Comparison of ENCODE assay signal across 26 cellular contexts in genomic region chr2:167140330-167140729, GRCh38.
A peak's percentile ranks its signal among the peaks of the same experiment; 100 is the strongest.
DNase-seq lines count a peak whose midpoint lies in the region; ATAC-seq, FAIRE-seq and TF ChIP-seq lines count a peak whose summit lies in the region.
"Had no signal": no experiment of that assay in that cellular context is flagged by ENCODE, and none has a peak within 500 bp of the region (broad histone marks: within the 10 kb centered on the region; RNA-seq: fewer than 3 reads in every experiment).

No MANE protein-coding gene starts in this region.

- 0 out of 2 replicates have a peak overlapping the region, but pooled peaks have one; percentile 3 for H2AFZ ChIP-seq in GM23338
- H2AFZ ChIP-seq: parathyroid adenoma had no signal

- intact Hi-C loops in pancreas (cut with DNase I), result no loop called here

- no peaks in the 10 kb centered on the region for H3K9me2 ChIP-seq in GM23338 (ENCODE audit: insufficient read depth)

- no peaks in the 10 kb centered on the region for H3K36me3 ChIP-seq in GM23338 (ENCODE audit: insufficient read depth)
- H3K36me3 ChIP-seq in RWPE2 (ENCODE audit: low read depth), result no peaks in the 10 kb centered on the region
- H3K36me3 ChIP-seq in pancreas, result no peaks in the 10 kb centered on the region
- no peaks in the 10 kb centered on the region for H3K36me3 ChIP-seq in gastroesophageal sphincter
- H3K36me3 ChIP-seq: colonic mucosa, MG63, sigmoid colon, uterus had no signal

- 0 out of 2 replicates have a peak overlapping the region, but pooled peaks have one; percentile 71 for H3K27ac Mint-ChIP-seq in GM23338
- H3K27ac Mint-ChIP-seq in immature natural killer cell, result no peak overlapping the region
- H3K27ac Mint-ChIP-seq: activated naive CD8-positive, alpha-beta T cell treated with anti-CD3 and anti-CD28 coated beads, Interleukin-2, amount 50 U/mL, for 24 hours; CD14-positive monocyte; natural killer cell treated with Interleukin-12 subunit alpha and Interleukin-12 subunit beta and Interleukin-15 and Interleukin-18, amount 100 ng/mL, for 72 hours had no signal

- H3K4me3 ChIP-seq in GM23338 (no peak overlapping the region), RWPE2 (ENCODE audit: severe bottlenecking) (no peak overlapping the region), pancreas (no peak overlapping the region), gastroesophageal sphincter (no peak overlapping the region)
- H3K4me3 ChIP-seq: colonic mucosa, MG63, sigmoid colon, uterus had no signal

- TF ChIP-seq POLR2A in gastroesophageal sphincter (IDR thresholded peaks at IDR 0.05), result no peak

- H3K9me3 Mint-ChIP-seq in GM23338 (no peaks in the 10 kb centered on the region; the same call in 2 of the 3 replicates), immature natural killer cell (peaks cover 2 to 11% (median 3%) of the 10 kb centered on the region in 6 donors)
- H3K9me3 Mint-ChIP-seq: activated naive CD8-positive, alpha-beta T cell treated with anti-CD3 and anti-CD28 coated beads, Interleukin-2, amount 50 U/mL, for 24 hours; activated T-cell treated with anti-CD3 and anti-CD28 coated beads, Interleukin-2, amount 50 U/mL, for 4 hours had no signal

- no peaks in the 10 kb centered on the region for H3F3A ChIP-seq in GM23338 (replicated peaks; ENCODE audit: low read depth)

- ATAC-seq in GM23338 (no peak), RWPE2 (ENCODE audit: low read depth) (no peak), pancreas (no peak), gastroesophageal sphincter (no peak)
- ATAC-seq: activated naive CD8-positive, alpha-beta T cell treated with anti-CD3 and anti-CD28 coated beads, Interleukin-2, amount 50 U/mL, for 24 hours; activated T-cell treated with anti-CD3 and anti-CD28 coated beads, Interleukin-2, amount 50 U/mL, for 4 hours; natural killer cell treated with Interleukin-12 subunit alpha and Interleukin-12 subunit beta and Interleukin-15 and Interleukin-18, amount 100 ng/mL, for 72 hours; stimulated activated naive CD8-positive, alpha-beta T cell treated with anti-CD3 and anti-CD28 coated beads, Interleukin-15, Interleukin-2, amounts not matched to agents 100 U/mL and 50 U/mL, for 24 hours had no signal

- TF ChIP-seq EP300 in gastroesophageal sphincter (IDR thresholded peaks at IDR 0.05), result no peak

- H3K4me3 Mint-ChIP-seq in GM23338, result no peak overlapping the region
- H3K4me3 Mint-ChIP-seq in immature natural killer cell, result no peak overlapping the region
- H3K4me3 Mint-ChIP-seq: activated naive CD8-positive, alpha-beta T cell treated with anti-CD3 and anti-CD28 coated beads, Interleukin-2, amount 50 U/mL, for 24 hours; activated T-cell treated with anti-CD3 and anti-CD28 coated beads, Interleukin-2, amount 50 U/mL, for 4 hours; CD14-positive monocyte; natural killer cell treated with Interleukin-12 subunit alpha and Interleukin-12 subunit beta and Interleukin-15 and Interleukin-18, amount 100 ng/mL, for 72 hours had no signal

- H3K27me3 ChIP-seq in GM23338 (ENCODE audit: insufficient read depth) (no peaks in the 10 kb centered on the region), RWPE2 (ENCODE audit: insufficient read depth, poor library complexity, severe bottlenecking) (no peaks in the 10 kb centered on the region), pancreas (no peaks in the 10 kb centered on the region), gastroesophageal sphincter (no peaks in the 10 kb centered on the region)
- H3K27me3 ChIP-seq: colonic mucosa, MG63, sigmoid colon, uterus had no signal

- no peak for DNase-seq in GM23338 (ENCODE audit: low spot score)
- DNase-seq in RWPE2 (ENCODE audit: low spot score), result no peak
- no peak for DNase-seq in epithelial cell of prostate (ENCODE audit: low read depth, low spot score)
- DNase-seq in pancreas, result no peak
- DNase-seq in SIG-M5 treated with dmso at 0.1 percent for 504 hours (lab: John Stamatoyannopoulos, UW; ENCODE audit: unreplicated experiment), result no peak
- DNase-seq in AG20443 (ENCODE audit: low spot score), result no peak
- DNase-seq in immature natural killer cell, result no peak
- DNase-seq: activated CD4-positive, alpha-beta T cell treated with anti-CD3 and anti-CD28 coated beads, Interleukin-2, amount 50 U/mL, for 1 hour; activated naive CD8-positive, alpha-beta T cell treated with anti-CD3 and anti-CD28 coated beads, Interleukin-2, amount 50 U/mL, for 24 hours; activated T-cell treated with anti-CD3 and anti-CD28 coated beads, Interleukin-2, amount 50 U/mL, for 4 hours; colonic mucosa; DMS79 treated with DMSO at 0.1 percent for 48 hours; effector CD8-positive, alpha-beta T cell; erythroblast; hypothalamus; KBM-7; NCI-H2081 treated with DMSO at 0.1 percent for 48 hours; NCI-H748 treated with DMSO at 0.1 percent for 48 hours; sigmoid colon; stimulated activated naive CD8-positive, alpha-beta T cell treated with anti-CD3 and anti-CD28 coated beads, Interleukin-15, Interleukin-2, amounts not matched to agents 100 U/mL and 50 U/mL, for 24 hours; uterus had no signal

- no peaks in the 10 kb centered on the region for H3K27me3 Mint-ChIP-seq in GM23338 (ENCODE audit: insufficient read depth, low read depth, poor library complexity)
- peaks cover 0 to 3% (median 2%) of the 10 kb centered on the region in 3 donors for H3K27me3 Mint-ChIP-seq in immature natural killer cell (ENCODE audit: low read depth in 3 of 3)
- H3K27me3 Mint-ChIP-seq: activated naive CD8-positive, alpha-beta T cell treated with anti-CD3 and anti-CD28 coated beads, Interleukin-2, amount 50 U/mL, for 24 hours; natural killer cell treated with Interleukin-12 subunit alpha and Interleukin-12 subunit beta and Interleukin-15 and Interleukin-18, amount 100 ng/mL, for 72 hours had no signal

- H3K9me3 ChIP-seq in RWPE2 (ENCODE audit: severe bottlenecking) (no peaks in the 10 kb centered on the region), pancreas (no peaks in the 10 kb centered on the region), gastroesophageal sphincter (no peaks in the 10 kb centered on the region)
- H3K9me3 ChIP-seq: colonic mucosa, sigmoid colon, uterus had no signal

- no peaks in the 10 kb centered on the region for H4K20me1 ChIP-seq in GM23338 (replicated peaks; ENCODE audit: insufficient read depth)

- H3K27ac ChIP-seq in GM23338 (ENCODE audit: low read depth), result no peak overlapping the region
- H3K27ac ChIP-seq in RWPE2 (ENCODE audit: poor library complexity, severe bottlenecking), result peak overlapping the region; percentile 48
- H3K27ac ChIP-seq in epithelial cell of prostate, result peak overlapping the region; percentile 45
- peak overlapping the region; percentile 12 to 46 (median 38) for H3K27ac ChIP-seq in pancreas
- H3K27ac ChIP-seq in gastroesophageal sphincter, result peak overlapping the region in 1 of 4 donors; percentile 30
- H3K27ac ChIP-seq: colonic mucosa, parathyroid adenoma, uterus had no signal

- H3K4me1 Mint-ChIP-seq in GM23338 (peaks cover 16% of the 10 kb centered on the region), immature natural killer cell (no peaks in the 10 kb centered on the region)

- 84 to 92% methylated on average over 6 of the region's 6 CpGs for WGBS in pancreas, 2 donors
- 73 to 82% methylated on average over 6 of the region's 6 CpGs for WGBS in gastroesophageal sphincter (ENCODE audit: low coverage in 1 of 2), 2 donors

- H3K4me2 ChIP-seq in GM23338, result no peak overlapping the region

- H3K4me1 ChIP-seq in GM23338 (ENCODE audit: insufficient read depth) (no peaks in the 10 kb centered on the region), RWPE2 (ENCODE audit: insufficient read depth, poor library complexity, severe bottlenecking) (peaks cover 31% of the 10 kb centered on the region), pancreas (no peaks in the 10 kb centered on the region), gastroesophageal sphincter (peaks cover 0 to 7% (median 0%) of the 10 kb centered on the region in 3 donors)
- H3K4me1 ChIP-seq: colonic mucosa, parathyroid adenoma, uterus had no signal

- TF ChIP-seq CTCF in GM23338 (conservative IDR thresholded peaks at IDR 0.05; ENCODE audit: low read depth in 2 of 2) (no peak), RWPE2 (IDR thresholded peaks at IDR 0.05; ENCODE audit: poor library complexity, severe bottlenecking) (no peak), pancreas (IDR thresholded peaks at IDR 0.05) (no peak), gastroesophageal sphincter (IDR thresholded peaks at IDR 0.05) (no peak)

- no peak for FAIRE-seq in pancreas (lab: Jason Lieb, UNC)

- H3K36me3 Mint-ChIP-seq in GM23338 (ENCODE audit: low read depth), result no peaks in the 10 kb centered on the region
- H3K36me3 Mint-ChIP-seq in immature natural killer cell, result peaks cover 0 to 4% (median 0%) of the 10 kb centered on the region in 3 donors
- H3K36me3 Mint-ChIP-seq: CD14-positive monocyte; natural killer cell treated with Interleukin-12 subunit alpha and Interleukin-12 subunit beta and Interleukin-15 and Interleukin-18, amount 100 ng/mL, for 72 hours had no signal

- no peaks in the 10 kb centered on the region for H3K79me2 ChIP-seq in GM23338 (replicated peaks; ENCODE audit: insufficient read depth)
- H3K79me2 ChIP-seq: parathyroid adenoma had no signal

TF ChIP-seq in GM23338, 12 proteins besides CTCF, POLR2A, EP300 and RAD21 (continues in another document):
- no peak for TF ChIP-seq ZNF114 (CRISPR knock-in tag; IDR thresholded peaks at IDR 0.05)
- TF ChIP-seq JUNB (IDR thresholded peaks at IDR 0.05; ENCODE audit: unreplicated experiment), result no peak
